Comparison of ENCODE assay signal across 5 cellular contexts in genomic region chr2:133878326-133878725, GRCh38.
"Had no signal": no experiment of that assay in that cellular context is flagged by ENCODE, and none has a peak within 500 bp of the region (broad histone marks: within the 10 kb centered on the region; RNA-seq: fewer than 3 reads in every experiment).

No MANE protein-coding gene starts in this region.

- H3K27ac Mint-ChIP-seq: IgD-negative memory B cell had no signal

- H3K4me1 Mint-ChIP-seq: IgD-negative memory B cell had no signal

- DNase-seq: IMR-90 had no signal

- ATAC-seq: HepG2, K562 had no signal

- H3K27ac ChIP-seq: HL-60 had no signal

- H3K4me3 ChIP-seq: K562 had no signal

- H3K4me3 Mint-ChIP-seq: IgD-negative memory B cell had no signal
